In genomic region chr7:103076767-103077166, GRCh38 we compare ENCODE assay signal across 1 cellular context.
TF ChIP-seq lines count a peak whose summit lies in the region.

No MANE protein-coding gene starts in this region.

TF ChIP-seq in endothelial cell of umbilical vein, 7 proteins besides CTCF, POLR2A, EP300 and RAD21:
- TF ChIP-seq MYC (IDR thresholded peaks at IDR 0.05; ENCODE audit: low read depth, low read length) (no peak), EZH2 (IDR thresholded peaks at IDR 0.05; ENCODE audit: borderline replicate concordance, low read depth, low read length, severe bottlenecking) (no peak), FOS (IDR thresholded peaks at IDR 0.05; ENCODE audit: borderline replicate concordance, insufficient read depth, low read length) (no peak), GATA2 (IDR thresholded peaks at IDR 0.05; ENCODE audit: insufficient read depth, insufficient read length, low read depth, low read length) (no peak), POLR2AphosphoS5 (IDR thresholded peaks at IDR 0.05; ENCODE audit: insufficient read depth, low read depth, low read length) (no peak), JUN (IDR thresholded peaks at IDR 0.05; ENCODE audit: borderline replicate concordance, insufficient read depth, insufficient read length, low read depth) (no peak)
- TF ChIP-seq, protein P1, sequence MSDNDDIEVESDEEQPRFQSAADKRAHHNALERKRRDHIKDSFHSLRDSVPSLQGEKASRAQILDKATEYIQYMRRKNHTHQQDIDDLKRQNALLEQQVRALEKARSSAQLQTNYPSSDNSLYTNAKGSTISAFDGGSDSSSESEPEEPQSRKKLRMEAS (IDR thresholded peaks at IDR 0.05; ENCODE audit: insufficient read depth, insufficient read length), result no peak
